Comparison of ENCODE assay signal across 16 cellular contexts in the genomic region with DNA sequence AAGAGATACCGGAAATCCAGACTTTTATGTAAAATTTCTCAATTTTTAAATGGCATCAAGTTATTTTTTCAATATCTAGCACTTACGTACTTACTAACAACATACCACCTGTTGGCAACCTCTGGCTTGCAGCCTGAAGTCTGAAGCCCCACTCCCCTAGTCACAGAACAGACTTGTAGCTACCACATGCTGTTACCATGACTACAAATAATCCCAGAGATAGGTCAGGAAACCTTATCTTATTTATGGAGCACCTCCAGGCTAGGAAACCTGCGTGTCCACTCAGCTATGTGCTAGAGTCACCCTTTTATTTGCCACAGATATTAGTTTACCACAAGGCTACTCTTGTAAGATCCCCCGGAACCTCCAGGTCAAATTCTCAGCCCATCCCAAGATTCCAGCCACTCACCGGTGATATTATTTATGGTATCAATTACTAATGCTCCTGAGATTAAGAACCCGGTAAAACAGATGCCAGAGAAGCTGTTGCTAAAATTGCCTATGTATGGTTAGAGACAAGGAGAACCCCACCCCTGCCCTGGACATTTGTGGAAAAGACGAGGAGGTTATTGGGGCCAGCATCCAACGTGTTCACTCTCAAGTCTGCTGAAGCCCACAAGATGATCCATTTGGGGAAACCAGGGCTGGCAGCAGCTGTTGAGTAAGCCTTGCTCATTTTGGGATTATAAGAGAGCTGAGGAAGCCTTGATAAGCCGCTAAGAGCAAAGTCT.
"Had no signal": no experiment of that assay in that cellular context is flagged by ENCODE, and none has a peak within 500 bp of the region (broad histone marks: within the 10 kb centered on the region; RNA-seq: fewer than 3 reads in every experiment).

No MANE protein-coding gene starts in this region.

- FAIRE-seq: astrocyte had no signal

- H3K27ac ChIP-seq: breast epithelium, coronary artery, foreskin keratinocyte, skin epidermis, transverse colon, uterus had no signal

- H3K36me3 ChIP-seq: breast epithelium, transverse colon, uterus had no signal

- H3K4me1 ChIP-seq: breast epithelium, foreskin keratinocyte, transverse colon, uterus had no signal

- H3K27me3 ChIP-seq: breast epithelium, foreskin keratinocyte, transverse colon, uterus had no signal

- H3K4me3 ChIP-seq: breast epithelium, coronary artery, lung, skin epidermis, transverse colon, uterus had no signal

- H3K9me3 ChIP-seq: breast epithelium, transverse colon, uterus had no signal

- DNase-seq: activated CD4-positive, alpha-beta T cell treated with anti-CD3 and anti-CD28 coated beads, Interleukin-2, amount 50 U/mL, for 48 hours; activated gamma-delta T cell; foreskin keratinocyte; glutamatergic neuron; hypothalamus; islet precursor cell; left colon; nephron progenitor cell; nucleus accumbens; transverse colon; uterus had no signal

- ATAC-seq: foreskin keratinocyte, left colon had no signal
